ENCODE assay signal across 24 cellular contexts in genomic region chrX:112233164-112233563, GRCh38.
"Had no signal": no experiment of that assay in that cellular context is flagged by ENCODE, and none has a peak within 500 bp of the region (broad histone marks: within the 10 kb centered on the region; RNA-seq: fewer than 3 reads in every experiment).

No MANE protein-coding gene starts in this region.

- ATAC-seq: esophagus mucosa; gastrocnemius medialis; heart right ventricle; left ventricle myocardium superior; lower lobe of right lung; naive thymus-derived CD8-positive, alpha-beta T cell; right cardiac atrium; stimulated activated memory B cell treated with anti-CD40 and anti-IgM and Interleukin-4, amounts not matched to agents 10 μg/mL and 1 μg/mL and 100 μg/mL, for 72 hours; stimulated activated naive CD8-positive, alpha-beta T cell treated with anti-CD3 and anti-CD28 coated beads, Interleukin-15, Interleukin-2, amounts not matched to agents 100 U/mL and 50 U/mL, for 24 hours had no signal

- H3K4me1 ChIP-seq: gastrocnemius medialis, heart right ventricle, lower lobe of right lung, prostate gland, spleen, testis, tibial artery had no signal

- H3K27ac ChIP-seq: epithelial cell of prostate, gastrocnemius medialis, heart right ventricle, lower lobe of right lung, prostate gland, skin epidermis, spleen, testis, tibial artery had no signal

- H3K9me3 ChIP-seq: gastrocnemius medialis, heart right ventricle, lower lobe of right lung, prostate gland, spleen, testis, tibial artery had no signal

- H3K27me3 ChIP-seq: gastrocnemius medialis, spleen, testis, tibial artery had no signal

- H3K4me3 ChIP-seq: gastrocnemius medialis, heart right ventricle, lower lobe of right lung, prostate gland, skin epidermis, spleen, testis, tibial artery had no signal

- DNase-seq: effector CD8-positive, alpha-beta T cell; endodermal cell; foreskin fibroblast; gastrocnemius medialis; heart right ventricle; hippocampal formation; left ventricle myocardium superior; lower lobe of right lung; naive thymus-derived CD8-positive, alpha-beta T cell; nephron progenitor cell; nucleus accumbens; right cardiac atrium; spleen; stimulated activated CD4-positive, alpha-beta T cell treated with anti-CD3 and anti-CD28 coated beads, Interleukin-4, amount 100 ng/mL, for 4 hours; stimulated activated naive CD8-positive, alpha-beta T cell treated with anti-CD3 and anti-CD28 coated beads, Interleukin-15, Interleukin-2, amounts not matched to agents 100 U/mL and 50 U/mL, for 24 hours; substantia nigra; testis; tibial artery had no signal

- FAIRE-seq: islet of Langerhans had no signal

- H3K36me3 ChIP-seq: gastrocnemius medialis, heart right ventricle, lower lobe of right lung, prostate gland, spleen, tibial artery had no signal
